In the genomic region with DNA sequence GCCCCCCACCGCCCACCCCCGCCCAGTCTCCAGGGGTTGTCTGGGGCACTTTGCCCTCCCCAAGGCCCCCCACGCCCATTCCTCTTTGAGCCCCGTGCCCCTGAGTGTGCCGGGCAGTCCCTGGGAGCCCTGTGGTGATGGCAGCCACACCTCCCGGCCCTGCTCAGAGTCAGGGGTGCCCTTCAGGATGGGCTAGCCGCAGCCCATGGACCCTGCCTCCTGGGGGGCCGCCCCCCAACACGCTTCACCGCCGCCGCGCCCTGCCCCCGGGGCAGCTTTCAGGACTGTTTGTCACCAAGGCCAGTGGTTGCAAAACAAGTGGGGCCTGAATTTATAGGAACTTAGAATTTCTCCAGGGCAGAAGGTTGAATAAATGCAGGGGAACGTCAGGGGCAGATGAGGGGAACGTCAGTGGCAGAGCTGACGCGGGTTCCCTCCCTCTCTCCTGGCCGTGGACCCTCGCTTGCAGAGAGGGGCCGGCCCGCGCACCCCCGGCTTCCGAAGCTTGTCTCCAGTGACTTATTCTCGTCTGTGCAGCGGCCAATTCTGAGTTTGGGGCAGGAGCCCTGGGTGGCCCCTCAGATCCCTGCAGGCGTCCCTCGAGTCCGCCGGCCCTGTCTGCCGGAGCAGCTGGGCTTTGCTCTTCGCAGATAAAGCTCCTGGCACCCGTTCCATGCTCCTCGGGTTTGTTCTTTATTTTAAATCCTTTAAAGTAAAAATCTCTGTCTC, we compare ENCODE assay signal across 15 cellular contexts. TPM values are rescaled to one million over a fixed set of nuclear protein-coding genes. Genes with fewer than 3 reads are reported as not detected.
DNase-seq lines count a peak whose midpoint lies in the region; ATAC-seq lines count a peak whose summit lies in the region.
"Had no signal": no experiment of that assay in that cellular context is flagged by ENCODE, and none has a peak within 500 bp of the region (broad histone marks: within the 10 kb centered on the region; RNA-seq: fewer than 3 reads in every experiment).

No MANE protein-coding gene starts in this region.

- intact Hi-C loops in left ventricle myocardium superior (cut with micrococcal nuclease) (no loop called here), aorta (cut with DNase I) (no loop called here)

- DNase-seq in NOMO-1 treated with DMSO at 0.1 percent for 48 hours (lab: John Stamatoyannopoulos, UW; ENCODE audit: unreplicated experiment), result peak; percentile 20
- DNase-seq in NOMO-1 (lab: John Stamatoyannopoulos, UW; ENCODE audit: unreplicated experiment in 2 of 2), result no peak
- DNase-seq in left ventricle myocardium superior, result peak; percentile 64
- peak; percentile 53 for DNase-seq in retina
- DNase-seq in aorta, result peak; percentile 53 to 79
- DNase-seq in foreskin melanocyte, result no peak
- DNase-seq: 8988T; activated CD4-positive, alpha-beta T cell treated with anti-CD3 and anti-CD28 coated beads, Interleukin-2, amount 10 ng/mL, durations not matched to agents 24 days and 14 days; cerebellar nuclear complex; DND-41; naive B cell; stimulated activated CD4-positive, alpha-beta T cell treated with anti-CD3 and anti-CD28 coated beads, Interleukin-4, amount 100 ng/mL, for 24 hours; T-helper 2 cell had no signal

- H3K9me3 ChIP-seq in aorta (ENCODE audit: control insufficient read depth, low read length), result no peaks in the 10 kb centered on the region

- no peaks in the 10 kb centered on the region for H3K27me3 ChIP-seq in aorta (ENCODE audit: control insufficient read depth in 1 of 2, insufficient read depth in 2 of 2, low read length in 1 of 2)

- H3K4me1 ChIP-seq in aorta (ENCODE audit: control insufficient read depth in 1 of 2, insufficient read depth in 2 of 2, low read length in 2 of 2), result peaks cover 0 to 3% of the 10 kb centered on the region in 2 donors

- WGBS in aorta, 2 donors, result 29 to 32% methylated on average over 35 of the region's 35 CpGs

- H3K27ac ChIP-seq in aorta (ENCODE audit: low read depth in 1 of 2, low read length in 2 of 2), result peak overlapping the region; percentile 88 to 95

- H3K4me3 ChIP-seq in aorta (ENCODE audit: low read length in 2 of 2), result no peak overlapping the region

- no peaks in the 10 kb centered on the region for H3K36me3 ChIP-seq in aorta (ENCODE audit: control insufficient read depth in 1 of 2, insufficient read depth in 2 of 2, low read length in 1 of 2)

- ATAC-seq in left ventricle myocardium superior (peak; percentile 39), aorta (ENCODE audit: low FRiP score) (peak; percentile 16), HG03039 (IDR thresholded peaks at IDR 0.05; ENCODE audit: unreplicated experiment) (no peak), GM19397 (IDR thresholded peaks at IDR 0.05; ENCODE audit: unreplicated experiment) (no peak)

RNA-seq across cellular contexts. Expression of a gene that starts 41.2 kb away (rescaled TPM):
- total RNA-seq in left ventricle myocardium superior (13.6 TPM), aorta (100 to 1,000 TPM in 1 of 2 donors, 10 to 100 TPM in 1; 87.9 to 224 TPM)
- polyA plus RNA-seq in aorta, result 10 to 100 TPM; 54.7 to 93.3 TPM

Comparison
In these comparisons a context has a peak if more than half of its experiments do, and no peak if none do; other contexts are left out.
1. DNase-seq: peak in NOMO-1 treated with DMSO at 0.1 percent for 48 hours (single experiment), left ventricle myocardium superior (single experiment), retina (single experiment) and aorta (2 of 2); none in NOMO-1 (0 of 2) and foreskin melanocyte (single experiment).
2. ATAC-seq: peak in left ventricle myocardium superior (single experiment) and aorta (single experiment); none in HG03039 (single experiment) and GM19397 (single experiment).